ENCODE assay signal across 8 cellular contexts in genomic region chr4:183068502-183068901, GRCh38.
"Had no signal": no experiment of that assay in that cellular context is flagged by ENCODE, and none has a peak within 500 bp of the region (broad histone marks: within the 10 kb centered on the region; RNA-seq: fewer than 3 reads in every experiment).

No MANE protein-coding gene starts in this region.

- H3K4me2 ChIP-seq: KMS-11 had no signal

- H3K4me3 Mint-ChIP-seq: IgD-negative memory B cell had no signal

- FAIRE-seq: HepG2, HTR-8/SVneo had no signal

- DNase-seq: IMR-90, KBM-7, KG1 had no signal

- H3K27ac Mint-ChIP-seq: IgD-negative memory B cell had no signal

- ATAC-seq: HepG2 had no signal

- H3K9ac ChIP-seq: KMS-11 had no signal

- H3K27ac ChIP-seq: HL-60, KMS-11 had no signal
